In genomic region chr2:37625781-37626548, GRCh38 we compare ENCODE assay signal across 8 cellular contexts. TPM values are rescaled to one million over a fixed set of nuclear protein-coding genes. Genes with fewer than 3 reads are reported as not detected.
A peak's percentile ranks its signal among the peaks of the same experiment; 100 is the strongest.
DNase-seq lines count a peak whose midpoint lies in the region; ATAC-seq and TF ChIP-seq lines count a peak whose summit lies in the region.

No MANE protein-coding gene starts in this region.

- H3K4me2 ChIP-seq in mammary epithelial cell (ENCODE audit: insufficient read depth, low read depth, low read length), result no peak overlapping the region

- no peak overlapping the region for H2AFZ ChIP-seq in mammary epithelial cell (ENCODE audit: low read depth, low read length)

- 95% methylated on average over 12 of the region's 12 CpGs for WGBS in mammary epithelial cell (ENCODE audit: low coverage, missing lambda C conversion rate)

- CTCF ChIA-PET in mammary epithelial cell (lab: Charles Lee; ENCODE audit: low non-redundant PET), result no interaction called here

- BruUV-seq in mammary epithelial cell (replicated peaks; lab: Mats Ljungman, UMichigan), result no TSS peak

- ATAC-seq in HG02763 (IDR thresholded peaks at IDR 0.05; ENCODE audit: unreplicated experiment) (peak; percentile 37), foreskin keratinocyte (no peak)

- TF ChIP-seq CTCF in foreskin keratinocyte (conservative IDR thresholded peaks at IDR 0.05) (no peak), mammary epithelial cell (conservative IDR thresholded peaks at IDR 0.05 in 1 of 2, IDR thresholded peaks at IDR 0.05 in 1 of 2; ENCODE audit: extremely low read depth in 1 of 2, insufficient read depth in 1 of 2, low read depth in 1 of 2, low read length in 2 of 2) (no peak)

- H3K36me3 ChIP-seq in mammary epithelial cell (ENCODE audit: insufficient read depth, low read length), result no peaks in the 10 kb centered on the region
- no peaks in the 10 kb centered on the region for H3K36me3 ChIP-seq in HAP-1 (replicated peaks)

- H3K9me3 ChIP-seq in mammary epithelial cell (replicated peaks; ENCODE audit: insufficient read depth, low read length) (no peaks in the 10 kb centered on the region), HAP-1 (no peaks in the 10 kb centered on the region)

- H3K79me2 ChIP-seq in mammary epithelial cell (ENCODE audit: insufficient read depth, low read length), result no peaks in the 10 kb centered on the region

- dilution Hi-C loops in mammary epithelial cell (cut with HindIII; ENCODE audit: low sequenced_read_pairs), result no loop called here

- in situ Hi-C loops in mammary epithelial cell (cut with MboI; ENCODE audit: low sequenced_read_pairs in 2 of 2), result no loop called here
- in situ Hi-C loops in HAP-1 (cut with MboI; ENCODE audit: low sequenced_read_pairs), result no loop called here

- DNase-seq in DMS79 (lab: John Stamatoyannopoulos, UW) (peak; percentile 54), foreskin keratinocyte (no peak), MV-4-11 (lab: John Stamatoyannopoulos, UW) (no peak), mammary epithelial cell (no peak), HAP-1 (ENCODE audit: low spot score in 2 of 2) (no peak)
- peak; percentile 60 for DNase-seq in activated CD4-positive, alpha-beta T cell treated with anti-CD3 and anti-CD28 coated beads for 48 hours
- peak; percentile 34 for DNase-seq in stimulated activated CD8-positive, alpha-beta memory T cell treated with anti-CD3 and anti-CD28 coated beads, Interleukin-12 subunit alpha, Interleukin-12 subunit beta, amount 100 ng/mL, for 1 hour (ENCODE audit: low read depth)

- H3K4me1 ChIP-seq in foreskin keratinocyte (peaks cover 37% of the 10 kb centered on the region), mammary epithelial cell (ENCODE audit: insufficient read depth, low read length) (peaks cover 44% of the 10 kb centered on the region), HAP-1 (no peaks in the 10 kb centered on the region)

- H3K9ac ChIP-seq in mammary epithelial cell (ENCODE audit: insufficient read depth, low read length), result no peak overlapping the region

- intact Hi-C loops in mammary epithelial cell (cut with micrococcal nuclease), result no loop called here

- H3K27me3 ChIP-seq in foreskin keratinocyte (no peaks in the 10 kb centered on the region), mammary epithelial cell (ENCODE audit: insufficient read depth, low read length) (no peaks in the 10 kb centered on the region), HAP-1 (ENCODE audit: low read depth) (no peaks in the 10 kb centered on the region; the same call in 1 of the 2 replicates)

- H4K20me1 ChIP-seq in mammary epithelial cell (ENCODE audit: insufficient read depth, low read length), result no peaks in the 10 kb centered on the region

- H3K4me3 ChIP-seq in mammary epithelial cell (replicated peaks in 1 of 3; ENCODE audit: insufficient read depth in 1 of 3, low read depth in 2 of 3, low read length in 3 of 3), result no peak overlapping the region
- no peak overlapping the region for H3K4me3 ChIP-seq in HAP-1

- H3K27ac ChIP-seq in foreskin keratinocyte (peak overlapping the region; percentile 98), mammary epithelial cell (ENCODE audit: insufficient read depth, low read depth, low read length) (no peak overlapping the region)

RNA-seq across cellular contexts. Expression of gene CDC42EP3, which starts 45.5 kb away (rescaled TPM):
- total RNA-seq in foreskin keratinocyte (32.3 and 46.4 TPM in 2 replicates), mammary epithelial cell (100 to 1,000 TPM in 1 of 2 donors, 10 to 100 TPM in 1; 96.7 to 276 TPM)
- polyA plus RNA-seq in foreskin keratinocyte (15.0 and 23.2 TPM in 2 replicates), mammary epithelial cell (84.4 TPM)
- polyA minus RNA-seq in mammary epithelial cell, result 192 TPM

Comparison
In these comparisons a context has a peak if more than half of its experiments do, and no peak if none do; other contexts are left out.
1. DNase-seq: peak in DMS79 (single experiment), activated CD4-positive, alpha-beta T cell treated with anti-CD3 and anti-CD28 coated beads for 48 hours (single experiment) and stimulated activated CD8-positive, alpha-beta memory T cell treated with anti-CD3 and anti-CD28 coated beads, Interleukin-12 subunit alpha, Interleukin-12 subunit beta, amount 100 ng/mL, for 1 hour (single experiment); none in foreskin keratinocyte (0 of 2), MV-4-11 (single experiment), mammary epithelial cell (single experiment) and HAP-1 (0 of 2).